1 cellular context compared by ENCODE assay signal in the genomic region with DNA sequence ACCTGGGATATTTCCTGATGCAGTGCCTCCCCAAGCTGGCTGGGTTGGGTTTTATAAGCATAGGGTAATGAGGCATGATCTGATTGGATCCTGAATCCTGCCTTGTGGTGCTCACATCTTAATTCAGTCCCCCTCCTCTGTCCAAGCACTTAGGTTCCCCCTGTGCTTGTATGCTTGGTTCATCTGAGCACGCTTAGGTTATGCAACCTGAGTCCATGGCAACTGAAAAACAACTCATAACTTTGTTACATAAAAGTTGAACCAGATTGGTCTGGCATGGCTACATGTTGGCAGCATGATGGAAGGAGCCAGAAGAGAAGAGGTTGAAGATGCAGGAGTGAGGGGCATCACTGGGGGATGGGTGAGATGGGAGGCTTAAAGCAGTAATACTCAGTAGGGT.
TF ChIP-seq lines count a peak whose summit lies in the region.

No MANE protein-coding gene starts in this region.

TF ChIP-seq in HepG2, 621 proteins besides CTCF, POLR2A, EP300 and RAD21:
- TF ChIP-seq SAP130 (CRISPR knock-in tag; IDR thresholded peaks at IDR 0.05; ENCODE audit: low read depth) (no peak), ZNF766 (CRISPR knock-in tag; IDR thresholded peaks at IDR 0.05; ENCODE audit: borderline replicate concordance) (no peak), TRIM24 (CRISPR knock-in tag; IDR thresholded peaks at IDR 0.05) (peak; percentile 60; the same call in 1 of the 2 replicates), CEBPB (IDR thresholded peaks at IDR 0.05; ENCODE audit: borderline replicate concordance, low read depth, low read length) (peak; percentile 63), ZNF331 (CRISPR knock-in tag; IDR thresholded peaks at IDR 0.05) (peak; percentile 34; the same call in 1 of the 2 replicates), CEBPG (CRISPR knock-in tag; IDR thresholded peaks at IDR 0.05) (peak; percentile 42), AFF4 (CRISPR knock-in tag; IDR thresholded peaks at IDR 0.05) (no peak), ZBTB7B (CRISPR knock-in tag; IDR thresholded peaks at IDR 0.05) (no peak), ZNF644 (CRISPR knock-in tag; IDR thresholded peaks at IDR 0.05; ENCODE audit: low read depth) (0 out of 2 replicates have a peak, but pooled peaks have one; percentile 21), RFX3 (CRISPR knock-in tag; IDR thresholded peaks at IDR 0.05) (peak; percentile 81), AGO2 (optimal IDR thresholded peaks at IDR 0.05; ENCODE audit: low read depth, low read length) (no peak), RFX1 (IDR thresholded peaks at IDR 0.05) (peak; percentile 54), MYNN (CRISPR knock-in tag; IDR thresholded peaks at IDR 0.05; ENCODE audit: low read depth) (no peak), TEF (CRISPR knock-in tag; IDR thresholded peaks at IDR 0.05) (peak; percentile 73; the same call in 1 of the 2 replicates), PRDM10 (CRISPR knock-in tag; IDR thresholded peaks at IDR 0.05; ENCODE audit: low read depth) (peak; percentile 91)
